ENCODE assay signal across 10 cellular contexts in the genomic region with DNA sequence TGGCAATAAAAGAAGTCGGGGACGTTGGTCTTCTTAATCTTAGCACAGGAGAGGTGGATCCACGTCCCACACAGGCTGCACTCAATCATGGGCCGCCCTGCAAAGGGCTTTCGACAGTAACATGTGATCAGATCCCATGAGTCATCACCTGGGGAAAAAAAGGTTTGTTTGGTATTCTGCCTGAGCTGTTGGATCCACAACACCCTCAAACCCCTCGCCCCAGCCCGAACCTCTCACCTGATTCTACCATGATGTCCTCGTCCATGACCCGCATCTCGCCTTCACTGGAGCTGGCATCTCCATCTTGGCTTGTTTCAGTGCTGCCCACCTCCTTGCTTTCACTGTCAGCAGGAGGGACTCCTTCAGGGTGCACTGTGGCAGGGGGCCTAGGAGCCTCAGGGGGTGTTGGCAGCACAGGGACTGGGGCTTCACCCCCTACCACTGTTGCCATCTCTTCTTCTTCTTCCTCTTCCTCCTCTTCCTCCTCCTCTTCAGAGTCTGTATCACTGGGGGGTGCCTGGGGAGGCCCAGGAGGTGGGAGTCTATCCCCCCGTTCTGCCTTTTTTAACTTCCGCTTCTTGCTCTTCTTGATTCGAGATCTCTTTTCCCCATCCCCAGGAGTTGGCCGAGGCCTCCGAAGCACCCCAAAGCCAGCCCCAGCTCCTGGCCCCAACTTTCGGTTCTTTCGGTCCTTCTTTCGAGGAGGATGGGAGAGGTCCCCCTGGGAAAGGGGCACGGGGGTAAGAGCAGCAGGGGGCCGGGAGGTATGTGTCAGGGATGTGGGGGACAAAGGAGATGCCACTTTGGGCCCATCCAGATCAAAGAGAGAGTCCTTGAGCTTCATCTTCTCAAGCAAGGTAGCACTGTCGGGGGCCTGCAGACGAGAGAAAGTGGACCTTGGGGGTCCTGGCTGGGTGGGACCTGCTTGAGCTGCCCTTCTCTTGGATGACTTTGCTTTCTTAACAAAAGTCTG. TPM values are rescaled to one million over a fixed set of nuclear protein-coding genes. Genes with fewer than 3 reads are reported as not detected.
DNase-seq lines count a peak whose midpoint lies in the region; ATAC-seq and TF ChIP-seq lines count a peak whose summit lies in the region.
"Had no signal": no experiment of that assay in that cellular context is flagged by ENCODE, and none has a peak within 500 bp of the region (broad histone marks: within the 10 kb centered on the region; RNA-seq: fewer than 3 reads in every experiment).

No MANE protein-coding gene starts in this region.

- peaks cover 13% of the 10 kb centered on the region for H3K4me1 ChIP-seq in RWPE2 (ENCODE audit: insufficient read depth, poor library complexity, severe bottlenecking)
- peaks cover 25% of the 10 kb centered on the region for H3K4me1 ChIP-seq in smooth muscle cell (ENCODE audit: low read depth)

- peaks cover 43% of the 10 kb centered on the region for H3K36me3 ChIP-seq in RWPE2 (ENCODE audit: low read depth)
- no peaks in the 10 kb centered on the region for H3K36me3 ChIP-seq in smooth muscle cell (ENCODE audit: low read depth)

- H3K4me3 ChIP-seq in RWPE2 (ENCODE audit: severe bottlenecking) (no peak overlapping the region), epithelial cell of esophagus (ENCODE audit: low read length) (no peak overlapping the region), smooth muscle cell (no peak overlapping the region)

- TF ChIP-seq CTCF in RWPE2 (IDR thresholded peaks at IDR 0.05; ENCODE audit: poor library complexity, severe bottlenecking) = no peak
- TF ChIP-seq CTCF in epithelial cell of esophagus (IDR thresholded peaks at IDR 0.05; ENCODE audit: insufficient read depth, low read depth, low read length, missing control alignments) = no peak
- TF ChIP-seq CTCF in smooth muscle cell (IDR thresholded peaks at IDR 0.05; ENCODE audit: borderline replicate concordance, insufficient read depth, poor library complexity, severe bottlenecking) = no peak

- H3K27ac Mint-ChIP-seq in activated T-cell treated with anti-CD3 and anti-CD28 coated beads, Interleukin-2, amount 50 U/mL, for 24 hours = peak overlapping the region; percentile 96

- no peak for ATAC-seq in RWPE2 (ENCODE audit: low read depth)
- ATAC-seq in HG02870 (IDR thresholded peaks at IDR 0.05; ENCODE audit: unreplicated experiment) = no peak

- 82% methylated on average over 22 of the region's 22 CpGs for WGBS in smooth muscle cell (ENCODE audit: low lambda C conversion rate)

- H3K4me3 Mint-ChIP-seq in activated T-cell treated with anti-CD3 and anti-CD28 coated beads, Interleukin-2, amount 50 U/mL, for 24 hours = peak overlapping the region; percentile 96

- H3K9me3 ChIP-seq in RWPE2 (ENCODE audit: severe bottlenecking) (no peaks in the 10 kb centered on the region), smooth muscle cell (replicated peaks; ENCODE audit: low read depth) (no peaks in the 10 kb centered on the region)

- H3K4me2 ChIP-seq in smooth muscle cell = no peak overlapping the region

- H3K9me3 Mint-ChIP-seq in activated T-cell treated with anti-CD3 and anti-CD28 coated beads, Interleukin-2, amount 50 U/mL, for 24 hours = no peaks in the 10 kb centered on the region

- peaks cover 77% of the 10 kb centered on the region for H3K36me3 Mint-ChIP-seq in activated T-cell treated with anti-CD3 and anti-CD28 coated beads, Interleukin-2, amount 50 U/mL, for 24 hours (ENCODE audit: low read depth)

- H2AFZ ChIP-seq in smooth muscle cell (ENCODE audit: low read depth) = no peak overlapping the region

- H3F3A ChIP-seq in smooth muscle cell (ENCODE audit: low read depth) = peaks cover 42% of the 10 kb centered on the region

- H3K79me2 ChIP-seq in smooth muscle cell (ENCODE audit: low read depth) = peaks cover 81% of the 10 kb centered on the region

- H3K4me1 Mint-ChIP-seq in activated T-cell treated with anti-CD3 and anti-CD28 coated beads, Interleukin-2, amount 50 U/mL, for 24 hours (ENCODE audit: low read depth) = peaks cover 63% of the 10 kb centered on the region

- no peak for DNase-seq in activated T-cell treated with anti-CD3 and anti-CD28 coated beads, Interleukin-2, amount 50 U/mL, for 24 hours
- DNase-seq in activated T-cell treated with anti-CD3 and anti-CD28 coated beads, Interleukin-2, amount 50 U/mL, for 1 hour = no peak
- DNase-seq in RWPE2 (ENCODE audit: low spot score) (no peak), epithelial cell of esophagus (ENCODE audit: low read depth) (peak; percentile 66), smooth muscle cell (lab: John Stamatoyannopoulos, UW; ENCODE audit: unreplicated experiment) (no peak), foreskin melanocyte (no peak), DMS 273 treated with DMSO at 0.1 percent for 48 hours (lab: John Stamatoyannopoulos, UW) (no peak)
- DNase-seq: C1 segment of cervical spinal cord, occipital lobe had no signal

- no peak overlapping the region for H3K9ac ChIP-seq in smooth muscle cell (ENCODE audit: low read depth)

- no peaks in the 10 kb centered on the region for H3K27me3 Mint-ChIP-seq in activated T-cell treated with anti-CD3 and anti-CD28 coated beads, Interleukin-2, amount 50 U/mL, for 24 hours

- H3K27me3 ChIP-seq in RWPE2 (ENCODE audit: insufficient read depth, poor library complexity, severe bottlenecking) (no peaks in the 10 kb centered on the region), smooth muscle cell (ENCODE audit: low read depth) (no peaks in the 10 kb centered on the region)

- peaks cover 44% of the 10 kb centered on the region for H4K20me1 ChIP-seq in smooth muscle cell (ENCODE audit: low read depth)

- H3K27ac ChIP-seq in RWPE2 (ENCODE audit: poor library complexity, severe bottlenecking) (peak overlapping the region; percentile 72), smooth muscle cell (ENCODE audit: low read depth) (peak overlapping the region; percentile 74)

RNA-seq across cellular contexts. Expression of a gene that starts 1.7 kb away (rescaled TPM):
- 26.1 and 31.8 TPM in 2 replicates for total RNA-seq in smooth muscle cell
- 46.7 and 49.6 TPM in 2 replicates for polyA plus RNA-seq in smooth muscle cell

RNA-seq across cellular contexts. Expression of a gene that starts 3.3 kb away (rescaled TPM):
- total RNA-seq in smooth muscle cell = 41.6 and 48.5 TPM in 2 replicates
- 33.8 and 46.5 TPM in 2 replicates for polyA plus RNA-seq in smooth muscle cell

RNA-seq across cellular contexts. Expression of a gene that starts 6.3 kb away (rescaled TPM):
- total RNA-seq in smooth muscle cell = 305 and 363 TPM in 2 replicates
- polyA plus RNA-seq in smooth muscle cell = 725 and 735 TPM in 2 replicates

RNA-seq across cellular contexts. Expression of a gene that starts 15.6 kb away (rescaled TPM):
- 46.3 and 57.5 TPM in 2 replicates for total RNA-seq in smooth muscle cell
- 88.4 and 96.2 TPM in 2 replicates for polyA plus RNA-seq in smooth muscle cell

RNA-seq across cellular contexts. Expression of a gene that starts 16.0 kb away (rescaled TPM):
- total RNA-seq in smooth muscle cell = 17.3 and 18.7 TPM in 2 replicates
- 41.3 and 42.4 TPM in 2 replicates for polyA plus RNA-seq in smooth muscle cell
